ENCODE assay signal across 12 cellular contexts in genomic region chr2:199484927-199485326, GRCh38. TPM values are rescaled to one million over a fixed set of nuclear protein-coding genes. Genes with fewer than 3 reads are reported as not detected.
DNase-seq lines count a peak whose midpoint lies in the region; ATAC-seq and TF ChIP-seq lines count a peak whose summit lies in the region.
"Had no signal": no experiment of that assay in that cellular context is flagged by ENCODE, and none has a peak within 500 bp of the region (broad histone marks: within the 10 kb centered on the region; RNA-seq: fewer than 3 reads in every experiment).

No MANE protein-coding gene starts in this region.

- no peak overlapping the region for H3K27ac Mint-ChIP-seq in glutamatergic neuron (ENCODE audit: unreplicated experiment)
- no peak overlapping the region for H3K27ac Mint-ChIP-seq in natural killer cell treated with Interleukin-12 subunit alpha and Interleukin-12 subunit beta and Interleukin-15 and Interleukin-18, amount 100 ng/mL, for 72 hours
- H3K27ac Mint-ChIP-seq: activated naive CD4-positive, alpha-beta T cell treated with anti-CD3 and anti-CD28 coated beads for 36 hours had no signal

- H3K36me3 Mint-ChIP-seq in glutamatergic neuron (ENCODE audit: unreplicated experiment) = no peaks in the 10 kb centered on the region
- no peaks in the 10 kb centered on the region for H3K36me3 Mint-ChIP-seq in natural killer cell treated with Interleukin-12 subunit alpha and Interleukin-12 subunit beta and Interleukin-15 and Interleukin-18, amount 100 ng/mL, for 72 hours

- no peaks in the 10 kb centered on the region for H3K4me1 Mint-ChIP-seq in glutamatergic neuron (ENCODE audit: low read depth, unreplicated experiment)
- no peaks in the 10 kb centered on the region for H3K4me1 Mint-ChIP-seq in natural killer cell treated with Interleukin-12 subunit alpha and Interleukin-12 subunit beta and Interleukin-15 and Interleukin-18, amount 100 ng/mL, for 72 hours (ENCODE audit: low read depth in 2 of 2)

- no peak for ATAC-seq in HG03442 (IDR thresholded peaks at IDR 0.05; ENCODE audit: unreplicated experiment)
- no peak for ATAC-seq in natural killer cell treated with Interleukin-12 subunit alpha and Interleukin-12 subunit beta and Interleukin-15 and Interleukin-18, amount 100 ng/mL, for 72 hours
- ATAC-seq: activated CD4-positive, CD25-positive, alpha-beta regulatory T cell treated with anti-CD3 and anti-CD28 coated beads, Interleukin-2, amount 50 U/mL, for 24 hours had no signal

- no peaks in the 10 kb centered on the region for H3K9me3 Mint-ChIP-seq in glutamatergic neuron (ENCODE audit: unreplicated experiment)
- H3K9me3 Mint-ChIP-seq in natural killer cell treated with Interleukin-12 subunit alpha and Interleukin-12 subunit beta and Interleukin-15 and Interleukin-18, amount 100 ng/mL, for 72 hours = no peaks in the 10 kb centered on the region
- H3K9me3 Mint-ChIP-seq: activated naive CD4-positive, alpha-beta T cell treated with anti-CD3 and anti-CD28 coated beads for 36 hours had no signal

- no peaks in the 10 kb centered on the region for H3K27me3 Mint-ChIP-seq in glutamatergic neuron (ENCODE audit: unreplicated experiment)
- H3K27me3 Mint-ChIP-seq in natural killer cell treated with Interleukin-12 subunit alpha and Interleukin-12 subunit beta and Interleukin-15 and Interleukin-18, amount 100 ng/mL, for 72 hours = peaks cover 17 to 27% of the 10 kb centered on the region in 2 donors

- CTCF ChIA-PET in HEK293T (lab: Yijun Ruan, JAX) = interaction anchor here (0.6 to 1.6 kb wide), 5 partner anchors 14 to 1174 kb away, joined by 3 to 8 read pairs (median 4); no protein-coding TSS in a partner anchor

- POLR2A ChIA-PET in HEK293T (lab: Yijun Ruan, JAX) = no interaction called here

- H3K4me3 Mint-ChIP-seq in glutamatergic neuron (ENCODE audit: unreplicated experiment) = no peak overlapping the region
- H3K4me3 Mint-ChIP-seq in natural killer cell treated with Interleukin-12 subunit alpha and Interleukin-12 subunit beta and Interleukin-15 and Interleukin-18, amount 100 ng/mL, for 72 hours = no peak overlapping the region
- H3K4me3 Mint-ChIP-seq: activated naive CD4-positive, alpha-beta T cell treated with anti-CD3 and anti-CD28 coated beads for 36 hours had no signal

- in situ Hi-C loops in SK-MEL-5 (cut with HindIII; ENCODE audit: low pct_unique_long_range_greater_than_20kb, low sequenced_read_pairs) = no loop called here
- in situ Hi-C loops in GM13976 (cut with MboI; ENCODE audit: low sequenced_read_pairs, unreplicated experiment) = loop anchor here (25.0 kb wide), 2 partner anchors 252 to 1173 kb away; no protein-coding TSS in a partner anchor

- DNase-seq in DMS114 treated with DMSO at 0.1 percent for 48 hours (lab: John Stamatoyannopoulos, UW; ENCODE audit: unreplicated experiment) (peak; percentile 30), HEK293T (ENCODE audit: extremely low spot score) (peak; percentile 33), SK-MEL-5 (ENCODE audit: low read depth, low spot score) (peak; percentile 71), glutamatergic neuron (peak; percentile 27), GM13976 (ENCODE audit: low spot score) (no peak)
- DNase-seq in stimulated activated CD4-positive, alpha-beta T cell treated with anti-CD3 and anti-CD28 coated beads, Interleukin-4, amount 100 ng/mL, for 4 hours = no peak
- DNase-seq in natural killer cell treated with Interleukin-12 subunit alpha and Interleukin-12 subunit beta and Interleukin-15 and Interleukin-18, amount 100 ng/mL, for 72 hours (ENCODE audit: low spot score) = no peak
- DNase-seq: activated naive CD4-positive, alpha-beta T cell treated with anti-CD3 and anti-CD28 coated beads for 36 hours; effector CD4-positive, alpha-beta T cell; stimulated activated CD4-positive, alpha-beta T cell treated with anti-CD3 and anti-CD28 coated beads, Interleukin-1b, Interleukin-23, amount 100 ng/mL, for 48 hours had no signal

- TF ChIP-seq CTCF in glutamatergic neuron (IDR thresholded peaks at IDR 0.05; ENCODE audit: partially characterized antibody, unreplicated experiment) (no peak), GM13976 (IDR thresholded peaks at IDR 0.05; ENCODE audit: borderline replicate concordance, control extremely low read depth, extremely low read depth, insufficient read depth, missing control alignments) (no peak)

TF ChIP-seq in HEK293T, 16 proteins besides CTCF, POLR2A, EP300 and RAD21:
- TF ChIP-seq L3MBTL2 (conservative IDR thresholded peaks at IDR 0.05) = no peak
- TF ChIP-seq HDGF (IDR thresholded peaks at IDR 0.05; ENCODE audit: borderline replicate concordance) = no peak
- TF ChIP-seq TARDBP (IDR thresholded peaks at IDR 0.05) = no peak
- no peak for TF ChIP-seq LEF1 (IDR thresholded peaks at IDR 0.05; ENCODE audit: borderline replicate concordance)
- TF ChIP-seq CTBP1 (IDR thresholded peaks at IDR 0.05; ENCODE audit: borderline replicate concordance) = no peak
- no peak for TF ChIP-seq ARNT (IDR thresholded peaks at IDR 0.05)
- TF ChIP-seq ELF4 (IDR thresholded peaks at IDR 0.05) = no peak
- no peak for TF ChIP-seq PKNOX1 (IDR thresholded peaks at IDR 0.05)
- TF ChIP-seq FOXA1 (IDR thresholded peaks at IDR 0.05) = no peak
- no peak for TF ChIP-seq SUZ12 (IDR thresholded peaks at IDR 0.05)
- TF ChIP-seq FOXK2 (IDR thresholded peaks at IDR 0.05) = no peak
- no peak for TF ChIP-seq BHLHE40 (IDR thresholded peaks at IDR 0.05; ENCODE audit: borderline replicate concordance)
- no peak for TF ChIP-seq NFRKB (IDR thresholded peaks at IDR 0.05)
- no peak for TF ChIP-seq SP1 (IDR thresholded peaks at IDR 0.05)
- TF ChIP-seq ZNF384 (IDR thresholded peaks at IDR 0.05) = no peak
- no peak for TF ChIP-seq FOXM1 (IDR thresholded peaks at IDR 0.05; ENCODE audit: borderline replicate concordance)
TF ChIP-seq in HEK293T: peak in this region for 0.

RNA-seq across cellular contexts. Expression of gene SATB2, which starts 27.2 kb away (rescaled TPM):
- total RNA-seq in SK-MEL-5 (2014; rRNA removed; shearing (Covaris generic)) = 5.6 and 7.4 TPM in 2 replicates
- 10.4 and 18.5 TPM in 2 replicates for polyA plus RNA-seq in SK-MEL-5 (2015; cell fraction: cytosol; rRNA removed)
- polyA plus RNA-seq in SK-MEL-5 (2015; cell fraction: nucleus; rRNA removed) = 14.3 and 17.6 TPM in 2 replicates
- 20.8 TPM for total RNA-seq in glutamatergic neuron (ENCODE audit: unreplicated experiment)
- total RNA-seq in natural killer cell treated with Interleukin-12 subunit alpha and Interleukin-12 subunit beta and Interleukin-15 and Interleukin-18, amount 100 ng/mL, for 72 hours = 1 to 10 TPM in 1 of 2 donors, under 1 TPM in 1; 0.71 to 1.5 TPM

Comparison
In these comparisons a context has a peak if more than half of its experiments do, and no peak if none do; other contexts are left out.
1. DNase-seq: peak in DMS114 treated with DMSO at 0.1 percent for 48 hours (single experiment), HEK293T (single experiment), SK-MEL-5 (single experiment) and glutamatergic neuron (single experiment); none in GM13976 (single experiment), stimulated activated CD4-positive, alpha-beta T cell treated with anti-CD3 and anti-CD28 coated beads, Interleukin-4, amount 100 ng/mL, for 4 hours (0 of 2) and natural killer cell treated with Interleukin-12 subunit alpha and Interleukin-12 subunit beta and Interleukin-15 and Interleukin-18, amount 100 ng/mL, for 72 hours (single experiment).